In the genomic region with DNA sequence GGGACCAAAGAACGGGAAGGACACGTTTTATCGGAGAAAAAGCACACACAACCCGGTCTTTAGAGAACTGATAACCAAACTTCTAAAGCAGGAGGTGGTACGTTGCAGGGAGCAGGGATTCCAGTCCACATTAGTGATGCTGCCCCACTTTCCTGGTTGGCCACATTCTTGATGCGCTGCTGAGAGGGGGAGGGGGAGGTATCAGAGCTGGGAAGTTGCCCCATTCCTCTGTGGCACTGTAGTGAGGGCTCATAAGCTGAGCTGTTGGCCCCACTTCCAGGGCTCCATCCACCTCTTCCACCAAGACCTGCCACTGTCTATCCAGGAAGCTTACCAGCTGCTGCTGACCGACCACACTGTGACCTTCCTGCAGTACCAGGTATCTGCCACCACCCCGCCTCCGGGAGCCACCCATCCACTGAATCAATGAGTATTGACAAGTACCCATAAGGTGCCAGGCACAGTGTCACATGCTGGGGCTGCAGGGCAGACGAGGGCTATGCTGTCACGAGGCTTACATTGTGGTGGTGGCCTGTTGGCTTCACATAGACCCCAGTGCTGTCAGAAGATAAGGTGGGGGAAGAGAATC, we compare ENCODE assay signal across 8 cellular contexts. TPM values are rescaled to one million over a fixed set of nuclear protein-coding genes. Genes with fewer than 3 reads are reported as not detected.
A peak's percentile ranks its signal among the peaks of the same experiment; 100 is the strongest.
DNase-seq lines count a peak whose midpoint lies in the region; ATAC-seq and TF ChIP-seq lines count a peak whose summit lies in the region.

No MANE protein-coding gene starts in this region.

- peaks cover 25% of the 10 kb centered on the region for H3K4me1 ChIP-seq in OCI-LY3 (ENCODE audit: low read length)
- peaks cover 8 to 21% of the 10 kb centered on the region in 2 donors for H3K4me1 ChIP-seq in breast epithelium
- peaks cover 25% of the 10 kb centered on the region for H3K4me1 ChIP-seq in mucosa of descending colon (ENCODE audit: low read depth)
- H3K4me1 ChIP-seq in vagina = peaks cover 41% of the 10 kb centered on the region

- H3K9me3 ChIP-seq in OCI-LY3 (ENCODE audit: insufficient read depth, low read length) = no peaks in the 10 kb centered on the region
- H3K9me3 ChIP-seq in breast epithelium = no peaks in the 10 kb centered on the region
- H3K9me3 ChIP-seq in mucosa of descending colon = no peaks in the 10 kb centered on the region
- no peaks in the 10 kb centered on the region for H3K9me3 ChIP-seq in vagina

- peak; percentile 8 for ATAC-seq in mucosa of descending colon

- H3K9ac ChIP-seq in OCI-LY3 (ENCODE audit: low read length) = peak overlapping the region; percentile 74

- peaks cover 7% of the 10 kb centered on the region for H3K36me3 ChIP-seq in OCI-LY3 (replicated peaks; ENCODE audit: low read depth, low read length)
- H3K36me3 ChIP-seq in breast epithelium = no peaks in the 10 kb centered on the region
- no peaks in the 10 kb centered on the region for H3K36me3 ChIP-seq in mucosa of descending colon (ENCODE audit: low read depth)
- peaks cover 0 to 10% of the 10 kb centered on the region in 2 donors for H3K36me3 ChIP-seq in vagina

- no peak overlapping the region for H3K27ac ChIP-seq in OCI-LY3 (ENCODE audit: low read length)
- H3K27ac ChIP-seq in breast epithelium = peak overlapping the region; percentile 40 to 95
- no peak overlapping the region for H3K27ac ChIP-seq in vagina

- peaks cover 6% of the 10 kb centered on the region; the same call in 1 of the 2 replicates for H4K20me1 ChIP-seq in OCI-LY3 (ENCODE audit: insufficient read depth, low read length)

- peaks cover 8% of the 10 kb centered on the region for H3K79me2 ChIP-seq in OCI-LY3 (ENCODE audit: low read length)

- peak overlapping the region; percentile 88 for H3K4me3 ChIP-seq in GM12864 (ENCODE audit: low read depth, low read length)
- peak overlapping the region; percentile 89 for H3K4me3 ChIP-seq in OCI-LY3 (ENCODE audit: low read length)
- peak overlapping the region; percentile 89 to 94 (median 91) for H3K4me3 ChIP-seq in breast epithelium
- H3K4me3 ChIP-seq in mucosa of descending colon = peak overlapping the region; percentile 94
- peak overlapping the region; percentile 82 to 97 for H3K4me3 ChIP-seq in vagina

- no peak for DNase-seq in GM12864 (ENCODE audit: low read depth)
- DNase-seq in breast epithelium (ENCODE audit: low spot score in 2 of 2) = no peak
- DNase-seq in mucosa of descending colon = peak; percentile 70 to 78 (median 71)
- no peak for DNase-seq in vagina (ENCODE audit: extremely low spot score in 2 of 2)
- no peak for DNase-seq in HK-2 (ENCODE audit: unreplicated experiment)
- no peak for DNase-seq in NCI-H2029 (lab: John Stamatoyannopoulos, UW)
- DNase-seq in pons (ENCODE audit: low spot score) = no peak

- no peak for TF ChIP-seq POLR2A in breast epithelium (IDR thresholded peaks at IDR 0.05)
- TF ChIP-seq POLR2A in vagina (IDR thresholded peaks at IDR 0.05) = no peak

- TF ChIP-seq CTCF in GM12864 (IDR thresholded peaks at IDR 0.05; ENCODE audit: low read depth, low read length, missing control alignments) = peak; percentile 36
- no peak for TF ChIP-seq CTCF in OCI-LY3 (IDR thresholded peaks at IDR 0.05; ENCODE audit: low read depth, low read length)
- TF ChIP-seq CTCF in breast epithelium (IDR thresholded peaks at IDR 0.05) = peak in 2 of 3 donors; percentile 22 to 24
- no peak for TF ChIP-seq CTCF in mucosa of descending colon (IDR thresholded peaks at IDR 0.05)
- no peak for TF ChIP-seq CTCF in vagina (IDR thresholded peaks at IDR 0.05)

- H3K27me3 ChIP-seq in OCI-LY3 (ENCODE audit: low read depth, low read length) (no peaks in the 10 kb centered on the region), breast epithelium (no peaks in the 10 kb centered on the region), vagina (no peaks in the 10 kb centered on the region)

- intact Hi-C loops in breast epithelium (cut with DNase I; ENCODE audit: low total_unique reads) = no loop called here
- intact Hi-C loops in mucosa of descending colon (cut with DNase I, micrococcal nuclease) = loop anchor here (2.0 to 10.0 kb wide), 2 partner anchors 89 to 93 kb away; no protein-coding TSS in a partner anchor
- intact Hi-C loops in vagina (cut with DNase I) = loop anchor here (5.0 kb wide), 1 partner anchor 90 kb away; no protein-coding TSS in a partner anchor

- H2AFZ ChIP-seq in OCI-LY3 (ENCODE audit: low read depth, low read length) = no peak overlapping the region

- peak overlapping the region; percentile 98 for H3K4me2 ChIP-seq in OCI-LY3 (ENCODE audit: low read length)

RNA-seq across cellular contexts. Expression of gene TSEN54, which starts 1.0 kb away (rescaled TPM):
- total RNA-seq in breast epithelium (10 to 100 TPM; 18.4 to 34.7 (median 31.2) TPM), mucosa of descending colon (10 to 100 TPM; 26.3 to 38.0 (median 28.7) TPM), vagina (30.9 TPM)

RNA-seq across cellular contexts. Expression of gene CASKIN2, which starts 2.0 kb away (rescaled TPM):
- total RNA-seq in breast epithelium (10 to 100 TPM in 2 of 3 donors, 1 to 10 TPM in 1; 10.0 to 23.3 (median 14.6) TPM), mucosa of descending colon (10 to 100 TPM; 27.8 to 44.5 (median 33.8) TPM), vagina (19.9 TPM)

RNA-seq across cellular contexts. Expression of gene LLGL2, which starts 8.1 kb away (rescaled TPM):
- total RNA-seq in breast epithelium (10 to 100 TPM in 2 of 3 donors, 1 to 10 TPM in 1; 4.6 to 60.2 (median 52.4) TPM), mucosa of descending colon (100 to 1,000 TPM; 269 to 590 (median 405) TPM), vagina (44.9 TPM)

Comparison
In these comparisons a context has a peak if more than half of its experiments do, and no peak if none do; other contexts are left out.
1. DNase-seq: peak in mucosa of descending colon (3 of 3); none in GM12864 (single experiment), breast epithelium (0 of 2), vagina (0 of 2), HK-2 (single experiment), NCI-H2029 (single experiment) and pons (single experiment).
2. CTCF ChIP-seq: peak in GM12864 (single experiment) and breast epithelium (2 of 3); none in OCI-LY3 (single experiment), mucosa of descending colon (single experiment) and vagina (0 of 3).
3. H3K27ac ChIP-seq: peak in breast epithelium (2 of 2); none in OCI-LY3 (single experiment) and vagina (single experiment).
4. Peak in every context shown above with its lines, with median percentiles within 50 percentile points of each other: H3K4me3 ChIP-seq.